8 cellular contexts compared by ENCODE assay signal in genomic region chr1:101293461-101294045, GRCh38. TPM values are rescaled to one million over a fixed set of nuclear protein-coding genes. Genes with fewer than 3 reads are reported as not detected.
DNase-seq lines count a peak whose midpoint lies in the region; ATAC-seq and TF ChIP-seq lines count a peak whose summit lies in the region.

No MANE protein-coding gene starts in this region.

- in situ Hi-C loops in gastrocnemius medialis (cut with MboI; ENCODE audit: low sequenced_read_pairs in 4 of 4), result loop anchor here in 1 of 4 donors (5.0 kb wide), 1 partner anchor 381 kb away; no protein-coding TSS in a partner anchor

- no peaks in the 10 kb centered on the region for H3K36me3 Mint-ChIP-seq in activated CD4-positive, alpha-beta T cell treated with anti-CD3 and anti-CD28 coated beads, Interleukin-2, amount 10 ng/mL, durations not matched to agents 24 days and 14 days (ENCODE audit: low read depth)
- H3K36me3 Mint-ChIP-seq in neural progenitor cell (no peaks in the 10 kb centered on the region), H9 (ENCODE audit: insufficient read depth in 1 of 3, low read depth in 3 of 3) (no peaks in the 10 kb centered on the region)

- H2BK5ac ChIP-seq in H9 (ENCODE audit: insufficient read length, low read length), result no peak overlapping the region

- H3K27ac ChIP-seq in neural progenitor cell (no peak overlapping the region), H9 (ENCODE audit: insufficient read length, low read depth, low read length) (no peak overlapping the region), gastrocnemius medialis (no peak overlapping the region), colonic mucosa (no peak overlapping the region)

- intact Hi-C loops in activated CD4-positive, alpha-beta T cell treated with anti-CD3 and anti-CD28 coated beads, Interleukin-2, amount 10 ng/mL, durations not matched to agents 24 days and 14 days (cut with micrococcal nuclease), result loop anchor here (1.0 to 5.0 kb wide), 5 partner anchors 78 to 211 kb away; no protein-coding TSS in a partner anchor
- intact Hi-C loops in gastrocnemius medialis (cut with DNase I; ENCODE audit: low total_unique reads), result no loop called here
- intact Hi-C loops in colonic mucosa (cut with DNase I), result no loop called here

- H3K27ac Mint-ChIP-seq in activated CD4-positive, alpha-beta T cell treated with anti-CD3 and anti-CD28 coated beads, Interleukin-2, amount 10 ng/mL, durations not matched to agents 24 days and 14 days, result peak overlapping the region; percentile 77
- H3K27ac Mint-ChIP-seq in neural progenitor cell, result peak overlapping the region; percentile 15
- no peak overlapping the region for H3K27ac Mint-ChIP-seq in H9

- TF ChIP-seq POLR2A in gastrocnemius medialis (IDR thresholded peaks at IDR 0.05), result no peak

- H3K27me3 ChIP-seq in neural progenitor cell (no peaks in the 10 kb centered on the region), H9 (ENCODE audit: insufficient read depth, low read length) (no peaks in the 10 kb centered on the region), gastrocnemius medialis (no peaks in the 10 kb centered on the region), colonic mucosa (no peaks in the 10 kb centered on the region)

- H2BK12ac ChIP-seq in H9 (ENCODE audit: insufficient read length, low read depth, low read length), result no peak overlapping the region

- no peaks in the 10 kb centered on the region for H3K23me2 ChIP-seq in H9 (ENCODE audit: insufficient read length, low read depth, low read length, poor library complexity, severe bottlenecking)

- no CpG with 5 or more reads among the region's 4 CpGs for WGBS in H9 (ENCODE audit: extremely low coverage, insufficient read length, low lambda C conversion rate)

- H3K4ac ChIP-seq in H9 (ENCODE audit: low read depth, low read length), result no peak overlapping the region

- no peak overlapping the region for H3K23ac ChIP-seq in H9 (ENCODE audit: insufficient read length, low read depth, low read length)

- peaks cover 24% of the 10 kb centered on the region for H3K27me3 Mint-ChIP-seq in activated CD4-positive, alpha-beta T cell treated with anti-CD3 and anti-CD28 coated beads, Interleukin-2, amount 10 ng/mL, durations not matched to agents 24 days and 14 days
- H3K27me3 Mint-ChIP-seq in neural progenitor cell (ENCODE audit: insufficient read depth, low read depth) (peaks cover 3% of the 10 kb centered on the region), H9 (ENCODE audit: low read depth) (no peaks in the 10 kb centered on the region; the same call in 1 of the 2 replicates)

- H3K4me1 ChIP-seq in neural progenitor cell (peaks cover 7% of the 10 kb centered on the region), H9 (ENCODE audit: insufficient read depth, low read length) (no peaks in the 10 kb centered on the region), gastrocnemius medialis (no peaks in the 10 kb centered on the region), colonic mucosa (no peaks in the 10 kb centered on the region)

- no peak overlapping the region for H3K14ac ChIP-seq in H9 (ENCODE audit: insufficient read depth, low read length)

- H3K9ac ChIP-seq in neural progenitor cell, result no peak overlapping the region
- H3K9ac ChIP-seq in H9 (ENCODE audit: extremely low read depth, insufficient read length, low read length), result no peak overlapping the region
- no peak overlapping the region for H3K9ac ChIP-seq in colonic mucosa (ENCODE audit: low read depth in 2 of 2, low read length in 2 of 2)

- H4K20me1 ChIP-seq in neural progenitor cell (ENCODE audit: low read depth), result no peaks in the 10 kb centered on the region
- no peaks in the 10 kb centered on the region for H4K20me1 ChIP-seq in H9 (ENCODE audit: control insufficient read depth, insufficient read depth, insufficient read length)

- H3T11ph ChIP-seq in H9 (ENCODE audit: low read length), result no peak overlapping the region

- H3K9me3 ChIP-seq in neural progenitor cell (ENCODE audit: low read depth), result no peaks in the 10 kb centered on the region
- no peaks in the 10 kb centered on the region for H3K9me3 ChIP-seq in H9 (ENCODE audit: control insufficient read depth, low read depth, low read length)
- no peaks in the 10 kb centered on the region for H3K9me3 ChIP-seq in gastrocnemius medialis
- no peaks in the 10 kb centered on the region for H3K9me3 ChIP-seq in colonic mucosa

- no peak overlapping the region for H2BK120ac ChIP-seq in H9 (ENCODE audit: low read depth, low read length, poor library complexity, severe bottlenecking)

- H2BK20ac ChIP-seq in H9 (ENCODE audit: low read depth, low read length, poor library complexity, severe bottlenecking), result no peak overlapping the region

- ATAC-seq in GM19351 (IDR thresholded peaks at IDR 0.05; ENCODE audit: unreplicated experiment) (peak; percentile 46), HG03045 (IDR thresholded peaks at IDR 0.05; ENCODE audit: unreplicated experiment) (peak; percentile 61), gastrocnemius medialis (no peak)

- H3K4me3 Mint-ChIP-seq in activated CD4-positive, alpha-beta T cell treated with anti-CD3 and anti-CD28 coated beads, Interleukin-2, amount 10 ng/mL, durations not matched to agents 24 days and 14 days, result peak overlapping the region; percentile 20
- H3K4me3 Mint-ChIP-seq in neural progenitor cell, result no peak overlapping the region
- no peak overlapping the region for H3K4me3 Mint-ChIP-seq in H9

- no peaks in the 10 kb centered on the region for H3K79me2 ChIP-seq in neural progenitor cell (ENCODE audit: low read depth)
- no peaks in the 10 kb centered on the region for H3K79me2 ChIP-seq in H9 (ENCODE audit: insufficient read depth, low read length)

- TF ChIP-seq CTCF in neural progenitor cell (IDR thresholded peaks at IDR 0.05), result no peak
- TF ChIP-seq CTCF in H9 (conservative IDR thresholded peaks at IDR 0.05), result no peak
- no peak for TF ChIP-seq CTCF in gastrocnemius medialis (IDR thresholded peaks at IDR 0.05 in 4 of 5, conservative IDR thresholded peaks at IDR 0.05 in 1 of 5)
- no peak for TF ChIP-seq CTCF in colonic mucosa (IDR thresholded peaks at IDR 0.05)

- no peak overlapping the region for H4K8ac ChIP-seq in H9 (replicated peaks; ENCODE audit: insufficient read length, low read depth, low read length)

- no peak overlapping the region for H3K4me3 ChIP-seq in neural progenitor cell
- no peak overlapping the region for H3K4me3 ChIP-seq in gastrocnemius medialis
- no peak overlapping the region for H3K4me3 ChIP-seq in colonic mucosa

- no peak overlapping the region for H3K18ac ChIP-seq in H9 (ENCODE audit: insufficient read length, low read depth, low read length)

- H3K9me3 Mint-ChIP-seq in activated CD4-positive, alpha-beta T cell treated with anti-CD3 and anti-CD28 coated beads, Interleukin-2, amount 10 ng/mL, durations not matched to agents 24 days and 14 days, result no peaks in the 10 kb centered on the region
- H3K9me3 Mint-ChIP-seq in neural progenitor cell, result no peaks in the 10 kb centered on the region
- H3K9me3 Mint-ChIP-seq in H9, result no peaks in the 10 kb centered on the region

- H4K5ac ChIP-seq in H9 (ENCODE audit: insufficient read length, low read depth, low read length), result no peak overlapping the region

- H4K91ac ChIP-seq in H9 (ENCODE audit: insufficient read length, low read depth, low read length), result no peak overlapping the region

- H3K79me1 ChIP-seq in H9 (ENCODE audit: insufficient read depth, low read depth, low read length, poor library complexity, severe bottlenecking), result no peaks in the 10 kb centered on the region

- DNase-seq in activated CD4-positive, alpha-beta T cell treated with anti-CD3 and anti-CD28 coated beads, Interleukin-2, amount 10 ng/mL, durations not matched to agents 24 days and 14 days, result peak; percentile 76
- DNase-seq in neural progenitor cell (ENCODE audit: low spot score) (no peak), H9 (no peak), NCI-H1417 (lab: John Stamatoyannopoulos, UW) (no peak), gastrocnemius medialis (no peak), colonic mucosa (no peak)

- no peak overlapping the region for H3K4me2 ChIP-seq in neural progenitor cell
- H3K4me2 ChIP-seq in H9 (ENCODE audit: insufficient read depth, insufficient read length, low read length), result no peak overlapping the region

- H3K36me3 ChIP-seq in neural progenitor cell, result no peaks in the 10 kb centered on the region
- H3K36me3 ChIP-seq in gastrocnemius medialis, result no peaks in the 10 kb centered on the region
- H3K36me3 ChIP-seq in colonic mucosa, result no peaks in the 10 kb centered on the region

- peaks cover 53% of the 10 kb centered on the region for H3K4me1 Mint-ChIP-seq in activated CD4-positive, alpha-beta T cell treated with anti-CD3 and anti-CD28 coated beads, Interleukin-2, amount 10 ng/mL, durations not matched to agents 24 days and 14 days
- peaks cover 26% of the 10 kb centered on the region for H3K4me1 Mint-ChIP-seq in neural progenitor cell
- H3K4me1 Mint-ChIP-seq in H9, result peaks cover 10% of the 10 kb centered on the region in 2 experiments

- H2AFZ ChIP-seq in neural progenitor cell (replicated peaks), result no peak overlapping the region
- H2AFZ ChIP-seq in H9 (ENCODE audit: low read length), result no peak overlapping the region

- H2AK5ac ChIP-seq in H9 (ENCODE audit: insufficient read length, low read length), result no peak overlapping the region

- no peaks in the 10 kb centered on the region for H3F3A ChIP-seq in neural progenitor cell (ENCODE audit: low read depth)

- no peak overlapping the region for H2BK15ac ChIP-seq in H9 (ENCODE audit: low read depth, low read length)

- no peak overlapping the region for H3K56ac ChIP-seq in H9 (ENCODE audit: insufficient read length, low read depth, low read length)

RNA-seq across cellular contexts. Expression of gene S1PR1, which starts 56.7 kb away (rescaled TPM):
- 49.5 and 51.2 TPM in 2 replicates for total RNA-seq in activated CD4-positive, alpha-beta T cell treated with anti-CD3 and anti-CD28 coated beads, Interleukin-2, amount 10 ng/mL, durations not matched to agents 24 days and 14 days
- total RNA-seq in neural progenitor cell (ENCODE audit: low replicate concordance), result 7.4 and 8.7 TPM in 2 replicates
- total RNA-seq in H9 (2021), result 0.24 and 0.26 TPM in 2 replicates
- 10 to 100 TPM; 28.8 to 54.3 (median 47.5) TPM for total RNA-seq in gastrocnemius medialis
- total RNA-seq in colonic mucosa, result 10 to 100 TPM in 1 of 2 donors, 1 to 10 TPM in 1; 4.4 to 10.7 TPM

Comparison
In these comparisons a context has a peak if more than half of its experiments do, and no peak if none do; other contexts are left out.
1. ATAC-seq: peak in GM19351 (single experiment) and HG03045 (single experiment); none in gastrocnemius medialis (0 of 2).
2. H3K27ac Mint-ChIP-seq: peak in activated CD4-positive, alpha-beta T cell treated with anti-CD3 and anti-CD28 coated beads, Interleukin-2, amount 10 ng/mL, durations not matched to agents 24 days and 14 days (single experiment) and neural progenitor cell (single experiment); none in H9 (0 of 3).